In genomic region chr16:22188595-22189442, GRCh38 we compare ENCODE assay signal across 8 cellular contexts. TPM values are rescaled to one million over a fixed set of nuclear protein-coding genes. Genes with fewer than 3 reads are reported as not detected.
DNase-seq lines count a peak whose midpoint lies in the region; ATAC-seq and TF ChIP-seq lines count a peak whose summit lies in the region.

No MANE protein-coding gene starts in this region.

- POLR2A ChIA-PET in HEK293 (lab: Yijun Ruan, JAX): interaction anchor here (0.6 to 1.4 kb wide), 5 partner anchors 177 to 201 kb away, joined by 3 to 5 read pairs (median 4); no protein-coding TSS in a partner anchor

- peaks cover 4% of the 10 kb centered on the region for H3K9me3 Mint-ChIP-seq in memory B cell

- CTCF ChIA-PET in HEK293 (lab: Yijun Ruan, JAX): interaction anchor here (0.6 to 5.0 kb wide), 48 partner anchors 9 to 532 kb away, joined by 3 to 66 read pairs (median 5); partner anchors contain the start of genes MOSMO, PDZD9 and UQCRC2

- H3K4me3 ChIP-seq in BE2C (ENCODE audit: low read depth, low read length) (0 out of 2 replicates have a peak overlapping the region, but pooled peaks have one; percentile 64), HEK293 (ENCODE audit: low read depth, low read length) (no peak overlapping the region)

- H3K36me3 Mint-ChIP-seq in memory B cell: peaks cover 2% of the 10 kb centered on the region

- no peaks in the 10 kb centered on the region for H3K27me3 ChIP-seq in BE2C

- H3K4me1 ChIP-seq in BE2C (peaks cover 13% of the 10 kb centered on the region), HEK293 (ENCODE audit: control insufficient read depth, insufficient read depth, low read length) (peaks cover 6% of the 10 kb centered on the region)

- H3K27ac ChIP-seq in HEK293 (ENCODE audit: extremely low read depth, low read depth, low read length): no peak overlapping the region

- ATAC-seq in memory B cell (ENCODE audit: low read depth): no peak
- ATAC-seq in HG03432 (IDR thresholded peaks at IDR 0.05; ENCODE audit: unreplicated experiment): no peak

- H3K9me3 ChIP-seq in BE2C (no peaks in the 10 kb centered on the region), HEK293 (ENCODE audit: control insufficient read depth, insufficient read depth, low read depth, low read length) (no peaks in the 10 kb centered on the region)

- DNase-seq in BE2C (peak; percentile 72), NCI-H748 treated with DMSO at 0.1 percent for 48 hours (lab: John Stamatoyannopoulos, UW) (peak; percentile 29), ecto neural progenitor cell (ENCODE audit: low spot score) (peak; percentile 70), memory B cell (ENCODE audit: low spot score in 2 of 2) (peak; percentile 38 to 56)
- peak; percentile 54 to 59 for DNase-seq in activated CD4-positive, alpha-beta T cell treated with anti-CD3 and anti-CD28 coated beads, Interleukin-2, amount 50 U/mL, for 4 hours
- peak; percentile 26 to 37 for DNase-seq in stimulated activated CD8-positive, alpha-beta memory T cell treated with anti-CD3 and anti-CD28 coated beads, Interleukin-15, amount 100 ng/mL, for 4 hours (ENCODE audit: low read depth in 2 of 2)

- H3K27ac Mint-ChIP-seq in memory B cell: peak overlapping the region; percentile 96

- H3K27me3 Mint-ChIP-seq in memory B cell: no peaks in the 10 kb centered on the region

- peaks cover 25% of the 10 kb centered on the region for H3K4me1 Mint-ChIP-seq in memory B cell

- no peaks in the 10 kb centered on the region for H3K36me3 ChIP-seq in BE2C
- no peaks in the 10 kb centered on the region for H3K36me3 ChIP-seq in HEK293 (ENCODE audit: control insufficient read depth in 2 of 2, insufficient read depth in 1 of 2, low read length in 2 of 2)

- peak overlapping the region; percentile 94 for H3K4me3 Mint-ChIP-seq in memory B cell

- TF ChIP-seq CTCF in BE2C (IDR thresholded peaks at IDR 0.05; ENCODE audit: low read depth, low read length) (peak; percentile 95), HEK293 (tag by site-specific recombination; IDR thresholded peaks at IDR 0.05) (peak; percentile 85)

TF ChIP-seq in HEK293, 187 proteins besides CTCF, POLR2A, EP300 and RAD21 (continues in another document):
- TF ChIP-seq ZNF280D (tag by site-specific recombination; IDR thresholded peaks at IDR 0.05) (no peak), ZXDB (tag by site-specific recombination; IDR thresholded peaks at IDR 0.05) (no peak), GFI1B (tag by site-specific recombination; IDR thresholded peaks at IDR 0.05) (no peak), ZSCAN5A (tag by site-specific recombination; IDR thresholded peaks at IDR 0.05) (no peak), ZNF518A (tag by site-specific recombination; conservative IDR thresholded peaks at IDR 0.05; ENCODE audit: low read depth) (no peak), KLF10 (tag by site-specific recombination; IDR thresholded peaks at IDR 0.05) (no peak; the same call in 1 of the 2 replicates), ZNF335 (tag by site-specific recombination; conservative IDR thresholded peaks at IDR 0.05) (peak; percentile 92), ZNF362 (tag by site-specific recombination; IDR thresholded peaks at IDR 0.05) (no peak), MZF1 (tag by site-specific recombination; IDR thresholded peaks at IDR 0.05; ENCODE audit: borderline replicate concordance) (peak; percentile 97), ZBTB48 (tag by site-specific recombination; IDR thresholded peaks at IDR 0.05) (peak; percentile 82), ZNF2 (tag by site-specific recombination; IDR thresholded peaks at IDR 0.05) (no peak), ZNF514 (tag by site-specific recombination; IDR thresholded peaks at IDR 0.05) (no peak), ZNF785 (tag by site-specific recombination; IDR thresholded peaks at IDR 0.05) (no peak), ZNF324 (tag by site-specific recombination; IDR thresholded peaks at IDR 0.05) (no peak), ZNF660 (tag by site-specific recombination; IDR thresholded peaks at IDR 0.05) (peak; percentile 45; the same call in 1 of the 2 replicates), ZSCAN16 (tag by site-specific recombination; IDR thresholded peaks at IDR 0.05) (no peak), ZNF571 (tag by site-specific recombination; IDR thresholded peaks at IDR 0.05) (no peak), ZNF404 (tag by site-specific recombination; IDR thresholded peaks at IDR 0.05) (no peak)

RNA-seq across cellular contexts. Expression of gene EEF2K, which starts 17.3 kb away (rescaled TPM):
- polyA plus RNA-seq in BE2C (2012; ENCODE audit: insufficient read depth, insufficient read length, low read depth): 8.8 TPM

RNA-seq across cellular contexts. Expression of gene SDR42E2, which starts 26.5 kb away (rescaled TPM):
- polyA plus RNA-seq in BE2C (2012; ENCODE audit: insufficient read depth, insufficient read length, low read depth): not detected
